Comparison of ENCODE assay signal across 1 cellular context in genomic region chr7:50335795-50336754, GRCh38.
TF ChIP-seq lines count a peak whose summit lies in the region.

No MANE protein-coding gene starts in this region.

TF ChIP-seq in K562, 482 proteins besides CTCF, POLR2A, EP300 and RAD21 (continued from another document and continues in another):
- TF ChIP-seq ZNF609 (CRISPR knock-in tag; IDR thresholded peaks at IDR 0.05; ENCODE audit: borderline replicate concordance) (no peak), ZNF444 (CRISPR knock-in tag; IDR thresholded peaks at IDR 0.05) (peak; percentile 95), ZBTB17 (CRISPR knock-in tag; IDR thresholded peaks at IDR 0.05) (no peak), EWSR1 (IDR thresholded peaks at IDR 0.05; ENCODE audit: borderline replicate concordance, low read depth, partially characterized antibody) (no peak), ZFP1 (CRISPR knock-in tag; IDR thresholded peaks at IDR 0.05) (no peak), SREBF2 (CRISPR knock-in tag; IDR thresholded peaks at IDR 0.05) (no peak), TAL1 (IDR thresholded peaks at IDR 0.05) (no peak), TAF15 (IDR thresholded peaks at IDR 0.05; ENCODE audit: low read depth, low read length) (no peak), ELF4 (CRISPR knock-in tag; IDR thresholded peaks at IDR 0.05) (no peak), YBX1 (IDR thresholded peaks at IDR 0.05) (no peak), ZNF644 (tag; IDR thresholded peaks at IDR 0.05; ENCODE audit: low read depth) (no peak), CHD2 (IDR thresholded peaks at IDR 0.05; ENCODE audit: low read depth, low read length) (no peak), MAFG (tag; conservative IDR thresholded peaks at IDR 0.05) (no peak), CXXC5 (CRISPR knock-in tag; IDR thresholded peaks at IDR 0.05) (0 out of 2 replicates have a peak, but pooled peaks have one; percentile 9), NCOR1 (IDR thresholded peaks at IDR 0.05) (no peak), ZNF175 (CRISPR knock-in tag; IDR thresholded peaks at IDR 0.05; ENCODE audit: low read depth) (no peak), TCF7 (IDR thresholded peaks at IDR 0.05; ENCODE audit: borderline replicate concordance) (no peak), ZNF263 (CRISPR knock-in tag; IDR thresholded peaks at IDR 0.05; ENCODE audit: borderline replicate concordance) (no peak), ZNF785 (CRISPR knock-in tag; IDR thresholded peaks at IDR 0.05) (no peak), TEAD1 (CRISPR knock-in tag; IDR thresholded peaks at IDR 0.05) (no peak), CEBPZ (IDR thresholded peaks at IDR 0.05; ENCODE audit: borderline replicate concordance, low read depth, low read length) (no peak), NBN (IDR thresholded peaks at IDR 0.05; ENCODE audit: low read depth) (no peak), BMI1 (IDR thresholded peaks at IDR 0.05; ENCODE audit: low read length) (no peak), GTF2B (IDR thresholded peaks at IDR 0.05; ENCODE audit: extremely low read depth, insufficient read length) (no peak), MEF2A (IDR thresholded peaks at IDR 0.05; ENCODE audit: control insufficient read depth, low read depth, low read length) (no peak), ZNF239 (CRISPR knock-in tag; IDR thresholded peaks at IDR 0.05) (no peak), SPI1 (IDR thresholded peaks at IDR 0.05; ENCODE audit: borderline replicate concordance, low read depth, low read length) (no peak), FOXP1 (CRISPR knock-in tag; IDR thresholded peaks at IDR 0.05) (no peak), RAD51 (IDR thresholded peaks at IDR 0.05; ENCODE audit: borderline replicate concordance, low read depth) (no peak), NFE2 (IDR thresholded peaks at IDR 0.05; ENCODE audit: low read depth) (no peak), BCOR (IDR thresholded peaks at IDR 0.05) (no peak), ZNF124 (CRISPR knock-in tag; IDR thresholded peaks at IDR 0.05) (no peak), HNRNPK (IDR thresholded peaks at IDR 0.05; ENCODE audit: low read depth, low read length, poor library complexity, severe bottlenecking) (no peak), EGR1 (conservative IDR thresholded peaks at IDR 0.05) (peak; percentile 74), MYC (IDR thresholded peaks at IDR 0.05; ENCODE audit: low read depth, low read length) (0 out of 2 replicates have a peak, but pooled peaks have one; percentile 25), MYC (CRISPR knock-in tag; IDR thresholded peaks at IDR 0.05; ENCODE audit: borderline replicate concordance, low read depth) (no peak), ZNF140 (CRISPR knock-in tag; IDR thresholded peaks at IDR 0.05) (no peak), SOX6 (IDR thresholded peaks at IDR 0.05) (no peak), KDM1A (IDR thresholded peaks at IDR 0.05) (peak; percentile 12 to 83; a peak in 2 of 4 replicates), RNF2 (IDR thresholded peaks at IDR 0.05) (no peak), IRF1 (CRISPR knock-in tag; IDR thresholded peaks at IDR 0.05; ENCODE audit: borderline replicate concordance) (no peak), XRCC4 (IDR thresholded peaks at IDR 0.05; ENCODE audit: extremely low read depth, insufficient read depth, insufficient read length) (no peak), HMG20A (CRISPR knock-in tag; conservative IDR thresholded peaks at IDR 0.05) (no peak), KLF13 (tag; IDR thresholded peaks at IDR 0.05; ENCODE audit: borderline replicate concordance, low read depth) (no peak)
- TF ChIP-seq, protein P1, sequence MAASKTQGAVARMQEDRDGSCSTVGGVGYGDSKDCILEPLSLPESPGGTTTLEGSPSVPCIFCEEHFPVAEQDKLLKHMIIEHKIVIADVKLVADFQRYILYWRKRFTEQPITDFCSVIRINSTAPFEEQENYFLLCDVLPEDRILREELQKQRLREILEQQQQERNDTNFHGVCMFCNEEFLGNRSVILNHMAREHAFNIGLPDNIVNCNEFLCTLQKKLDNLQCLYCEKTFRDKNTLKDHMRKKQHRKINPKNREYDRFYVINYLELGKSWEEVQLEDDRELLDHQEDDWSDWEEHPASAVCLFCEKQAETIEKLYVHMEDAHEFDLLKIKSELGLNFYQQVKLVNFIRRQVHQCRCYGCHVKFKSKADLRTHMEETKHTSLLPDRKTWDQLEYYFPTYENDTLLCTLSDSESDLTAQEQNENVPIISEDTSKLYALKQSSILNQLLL (CRISPR knock-in tag; IDR thresholded peaks at IDR 0.05; ENCODE audit: borderline replicate concordance) = no peak
- TF ChIP-seq, protein P2, sequence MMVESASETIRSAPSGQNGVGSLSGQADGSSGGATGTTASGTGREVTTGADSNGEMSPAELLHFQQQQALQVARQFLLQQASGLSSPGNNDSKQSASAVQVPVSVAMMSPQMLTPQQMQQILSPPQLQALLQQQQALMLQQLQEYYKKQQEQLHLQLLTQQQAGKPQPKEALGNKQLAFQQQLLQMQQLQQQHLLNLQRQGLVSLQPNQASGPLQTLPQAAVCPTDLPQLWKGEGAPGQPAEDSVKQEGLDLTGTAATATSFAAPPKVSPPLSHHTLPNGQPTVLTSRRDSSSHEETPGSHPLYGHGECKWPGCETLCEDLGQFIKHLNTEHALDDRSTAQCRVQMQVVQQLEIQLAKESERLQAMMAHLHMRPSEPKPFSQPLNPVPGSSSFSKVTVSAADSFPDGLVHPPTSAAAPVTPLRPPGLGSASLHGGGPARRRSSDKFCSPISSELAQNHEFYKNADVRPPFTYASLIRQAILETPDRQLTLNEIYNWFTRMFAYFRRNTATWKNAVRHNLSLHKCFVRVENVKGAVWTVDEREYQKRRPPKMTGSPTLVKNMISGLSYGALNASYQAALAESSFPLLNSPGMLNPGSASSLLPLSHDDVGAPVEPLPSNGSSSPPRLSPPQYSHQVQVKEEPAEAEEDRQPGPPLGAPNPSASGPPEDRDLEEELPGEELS (CRISPR knock-in tag; IDR thresholded peaks at IDR 0.05; ENCODE audit: borderline replicate concordance) = peak; percentile 27; the same call in 1 of the 2 replicates
- TF ChIP-seq, protein P3, sequence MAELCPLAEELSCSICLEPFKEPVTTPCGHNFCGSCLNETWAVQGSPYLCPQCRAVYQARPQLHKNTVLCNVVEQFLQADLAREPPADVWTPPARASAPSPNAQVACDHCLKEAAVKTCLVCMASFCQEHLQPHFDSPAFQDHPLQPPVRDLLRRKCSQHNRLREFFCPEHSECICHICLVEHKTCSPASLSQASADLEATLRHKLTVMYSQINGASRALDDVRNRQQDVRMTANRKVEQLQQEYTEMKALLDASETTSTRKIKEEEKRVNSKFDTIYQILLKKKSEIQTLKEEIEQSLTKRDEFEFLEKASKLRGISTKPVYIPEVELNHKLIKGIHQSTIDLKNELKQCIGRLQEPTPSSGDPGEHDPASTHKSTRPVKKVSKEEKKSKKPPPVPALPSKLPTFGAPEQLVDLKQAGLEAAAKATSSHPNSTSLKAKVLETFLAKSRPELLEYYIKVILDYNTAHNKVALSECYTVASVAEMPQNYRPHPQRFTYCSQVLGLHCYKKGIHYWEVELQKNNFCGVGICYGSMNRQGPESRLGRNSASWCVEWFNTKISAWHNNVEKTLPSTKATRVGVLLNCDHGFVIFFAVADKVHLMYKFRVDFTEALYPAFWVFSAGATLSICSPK (IDR thresholded peaks at IDR 0.05; ENCODE audit: borderline replicate concordance) = no peak
- TF ChIP-seq, protein P4, sequence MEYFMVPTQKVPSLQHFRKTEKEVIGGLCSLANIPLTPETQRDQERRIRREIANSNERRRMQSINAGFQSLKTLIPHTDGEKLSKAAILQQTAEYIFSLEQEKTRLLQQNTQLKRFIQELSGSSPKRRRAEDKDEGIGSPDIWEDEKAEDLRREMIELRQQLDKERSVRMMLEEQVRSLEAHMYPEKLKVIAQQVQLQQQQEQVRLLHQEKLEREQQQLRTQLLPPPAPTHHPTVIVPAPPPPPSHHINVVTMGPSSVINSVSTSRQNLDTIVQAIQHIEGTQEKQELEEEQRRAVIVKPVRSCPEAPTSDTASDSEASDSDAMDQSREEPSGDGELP (CRISPR knock-in tag; IDR thresholded peaks at IDR 0.05; ENCODE audit: borderline replicate concordance) = peak; percentile 91
- TF ChIP-seq, protein P5, sequence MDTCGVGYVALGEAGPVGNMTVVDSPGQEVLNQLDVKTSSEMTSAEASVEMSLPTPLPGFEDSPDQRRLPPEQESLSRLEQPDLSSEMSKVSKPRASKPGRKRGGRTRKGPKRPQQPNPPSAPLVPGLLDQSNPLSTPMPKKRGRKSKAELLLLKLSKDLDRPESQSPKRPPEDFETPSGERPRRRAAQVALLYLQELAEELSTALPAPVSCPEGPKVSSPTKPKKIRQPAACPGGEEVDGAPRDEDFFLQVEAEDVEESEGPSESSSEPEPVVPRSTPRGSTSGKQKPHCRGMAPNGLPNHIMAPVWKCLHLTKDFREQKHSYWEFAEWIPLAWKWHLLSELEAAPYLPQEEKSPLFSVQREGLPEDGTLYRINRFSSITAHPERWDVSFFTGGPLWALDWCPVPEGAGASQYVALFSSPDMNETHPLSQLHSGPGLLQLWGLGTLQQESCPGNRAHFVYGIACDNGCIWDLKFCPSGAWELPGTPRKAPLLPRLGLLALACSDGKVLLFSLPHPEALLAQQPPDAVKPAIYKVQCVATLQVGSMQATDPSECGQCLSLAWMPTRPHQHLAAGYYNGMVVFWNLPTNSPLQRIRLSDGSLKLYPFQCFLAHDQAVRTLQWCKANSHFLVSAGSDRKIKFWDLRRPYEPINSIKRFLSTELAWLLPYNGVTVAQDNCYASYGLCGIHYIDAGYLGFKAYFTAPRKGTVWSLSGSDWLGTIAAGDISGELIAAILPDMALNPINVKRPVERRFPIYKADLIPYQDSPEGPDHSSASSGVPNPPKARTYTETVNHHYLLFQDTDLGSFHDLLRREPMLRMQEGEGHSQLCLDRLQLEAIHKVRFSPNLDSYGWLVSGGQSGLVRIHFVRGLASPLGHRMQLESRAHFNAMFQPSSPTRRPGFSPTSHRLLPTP (IDR thresholded peaks at IDR 0.05; ENCODE audit: borderline replicate concordance, extremely low read depth, insufficient read length) = no peak
